1 cellular context compared by ENCODE assay signal in the genomic region with DNA sequence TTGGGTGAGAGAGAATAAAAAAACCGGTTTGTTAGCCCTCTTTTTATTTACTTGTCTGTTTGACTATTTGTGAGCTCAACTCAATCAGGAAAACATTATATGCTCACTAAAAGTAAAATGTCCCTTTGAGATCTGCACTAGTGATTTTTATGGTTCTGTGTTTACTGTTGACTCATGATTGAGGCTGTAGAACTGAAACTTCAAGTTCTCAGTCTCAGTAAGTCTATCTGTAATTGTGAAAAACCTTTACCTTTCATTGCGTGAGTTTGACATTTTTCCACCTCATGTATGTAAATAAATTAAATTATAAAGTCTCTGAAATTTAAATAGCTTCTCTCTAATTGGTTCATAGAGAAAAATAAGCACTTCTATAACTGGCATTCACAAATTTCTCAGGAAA.
TF ChIP-seq lines count a peak whose summit lies in the region.

No MANE protein-coding gene starts in this region.

TF ChIP-seq in GM12878, 131 proteins besides CTCF, POLR2A, EP300 and RAD21 (continued from another document):
- TF ChIP-seq MTA2 (IDR thresholded peaks at IDR 0.05; ENCODE audit: low read depth) (peak; percentile 40; the same call in 1 of the 2 replicates), POU2F2 (IDR thresholded peaks at IDR 0.05; ENCODE audit: borderline replicate concordance, low read depth, low read length) (no peak), FOS (IDR thresholded peaks at IDR 0.05; ENCODE audit: borderline replicate concordance, extremely low read depth, insufficient read length) (no peak), IKZF1 (conservative IDR thresholded peaks at IDR 0.05) (no peak), ZNF24 (IDR thresholded peaks at IDR 0.05) (0 out of 2 replicates have a peak, but pooled peaks have one; percentile 13), MEF2A (IDR thresholded peaks at IDR 0.05; ENCODE audit: insufficient read depth, low read depth, low read length) (no peak), DPF2 (IDR thresholded peaks at IDR 0.05) (no peak), CBX5 (IDR thresholded peaks at IDR 0.05; ENCODE audit: low read depth) (peak; percentile 53; the same call in 1 of the 2 replicates), GABPA (IDR thresholded peaks at IDR 0.05; ENCODE audit: low read depth) (0 out of 2 replicates have a peak, but pooled peaks have one; percentile 41), SP1 (IDR thresholded peaks at IDR 0.05; ENCODE audit: low read depth, low read length) (no peak), TCF7 (IDR thresholded peaks at IDR 0.05; ENCODE audit: borderline replicate concordance) (0 out of 2 replicates have a peak, but pooled peaks have one; percentile 28), NFIC (IDR thresholded peaks at IDR 0.05; ENCODE audit: low read depth, low read length) (peak; percentile 74; the same call in 1 of the 2 replicates), NR2F1 (conservative IDR thresholded peaks at IDR 0.05) (no peak), JUNB (IDR thresholded peaks at IDR 0.05) (peak; percentile 76), SREBF2 (IDR thresholded peaks at IDR 0.05; ENCODE audit: low read length) (no peak), SMAD5 (IDR thresholded peaks at IDR 0.05; ENCODE audit: low read depth) (no peak), SMARCA5 (IDR thresholded peaks at IDR 0.05) (no peak), BRCA1 (IDR thresholded peaks at IDR 0.05; ENCODE audit: low read depth, low read length) (no peak), ATF7 (IDR thresholded peaks at IDR 0.05; ENCODE audit: low read depth) (peak; percentile 46; the same call in 1 of the 2 replicates), SMAD1 (IDR thresholded peaks at IDR 0.05; ENCODE audit: low read depth, partially characterized antibody) (no peak)
- TF ChIP-seq, protein P1, sequence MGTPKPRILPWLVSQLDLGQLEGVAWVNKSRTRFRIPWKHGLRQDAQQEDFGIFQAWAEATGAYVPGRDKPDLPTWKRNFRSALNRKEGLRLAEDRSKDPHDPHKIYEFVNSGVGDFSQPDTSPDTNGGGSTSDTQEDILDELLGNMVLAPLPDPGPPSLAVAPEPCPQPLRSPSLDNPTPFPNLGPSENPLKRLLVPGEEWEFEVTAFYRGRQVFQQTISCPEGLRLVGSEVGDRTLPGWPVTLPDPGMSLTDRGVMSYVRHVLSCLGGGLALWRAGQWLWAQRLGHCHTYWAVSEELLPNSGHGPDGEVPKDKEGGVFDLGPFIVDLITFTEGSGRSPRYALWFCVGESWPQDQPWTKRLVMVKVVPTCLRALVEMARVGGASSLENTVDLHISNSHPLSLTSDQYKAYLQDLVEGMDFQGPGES (IDR thresholded peaks at IDR 0.05) = no peak
- TF ChIP-seq, protein P2, sequence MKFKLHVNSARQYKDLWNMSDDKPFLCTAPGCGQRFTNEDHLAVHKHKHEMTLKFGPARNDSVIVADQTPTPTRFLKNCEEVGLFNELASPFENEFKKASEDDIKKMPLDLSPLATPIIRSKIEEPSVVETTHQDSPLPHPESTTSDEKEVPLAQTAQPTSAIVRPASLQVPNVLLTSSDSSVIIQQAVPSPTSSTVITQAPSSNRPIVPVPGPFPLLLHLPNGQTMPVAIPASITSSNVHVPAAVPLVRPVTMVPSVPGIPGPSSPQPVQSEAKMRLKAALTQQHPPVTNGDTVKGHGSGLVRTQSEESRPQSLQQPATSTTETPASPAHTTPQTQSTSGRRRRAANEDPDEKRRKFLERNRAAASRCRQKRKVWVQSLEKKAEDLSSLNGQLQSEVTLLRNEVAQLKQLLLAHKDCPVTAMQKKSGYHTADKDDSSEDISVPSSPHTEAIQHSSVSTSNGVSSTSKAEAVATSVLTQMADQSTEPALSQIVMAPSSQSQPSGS (IDR thresholded peaks at IDR 0.05; ENCODE audit: low read length) = peak; percentile 72
- TF ChIP-seq, protein P3, sequence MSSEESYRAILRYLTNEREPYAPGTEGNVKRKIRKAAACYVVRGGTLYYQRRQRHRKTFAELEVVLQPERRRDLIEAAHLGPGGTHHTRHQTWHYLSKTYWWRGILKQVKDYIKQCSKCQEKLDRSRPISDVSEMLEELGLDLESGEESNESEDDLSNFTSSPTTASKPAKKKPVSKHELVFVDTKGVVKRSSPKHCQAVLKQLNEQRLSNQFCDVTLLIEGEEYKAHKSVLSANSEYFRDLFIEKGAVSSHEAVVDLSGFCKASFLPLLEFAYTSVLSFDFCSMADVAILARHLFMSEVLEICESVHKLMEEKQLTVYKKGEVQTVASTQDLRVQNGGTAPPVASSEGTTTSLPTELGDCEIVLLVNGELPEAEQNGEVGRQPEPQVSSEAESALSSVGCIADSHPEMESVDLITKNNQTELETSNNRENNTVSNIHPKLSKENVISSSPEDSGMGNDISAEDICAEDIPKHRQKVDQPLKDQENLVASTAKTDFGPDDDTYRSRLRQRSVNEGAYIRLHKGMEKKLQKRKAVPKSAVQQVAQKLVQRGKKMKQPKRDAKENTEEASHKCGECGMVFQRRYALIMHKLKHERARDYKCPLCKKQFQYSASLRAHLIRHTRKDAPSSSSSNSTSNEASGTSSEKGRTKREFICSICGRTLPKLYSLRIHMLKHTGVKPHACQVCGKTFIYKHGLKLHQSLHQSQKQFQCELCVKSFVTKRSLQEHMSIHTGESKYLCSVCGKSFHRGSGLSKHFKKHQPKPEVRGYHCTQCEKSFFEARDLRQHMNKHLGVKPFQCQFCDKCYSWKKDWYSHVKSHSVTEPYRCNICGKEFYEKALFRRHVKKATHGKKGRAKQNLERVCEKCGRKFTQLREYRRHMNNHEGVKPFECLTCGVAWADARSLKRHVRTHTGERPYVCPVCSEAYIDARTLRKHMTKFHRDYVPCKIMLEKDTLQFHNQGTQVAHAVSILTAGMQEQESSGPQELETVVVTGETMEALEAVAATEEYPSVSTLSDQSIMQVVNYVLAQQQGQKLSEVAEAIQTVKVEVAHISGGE (CRISPR knock-in tag; IDR thresholded peaks at IDR 0.05) = no peak
- TF ChIP-seq, protein P4, sequence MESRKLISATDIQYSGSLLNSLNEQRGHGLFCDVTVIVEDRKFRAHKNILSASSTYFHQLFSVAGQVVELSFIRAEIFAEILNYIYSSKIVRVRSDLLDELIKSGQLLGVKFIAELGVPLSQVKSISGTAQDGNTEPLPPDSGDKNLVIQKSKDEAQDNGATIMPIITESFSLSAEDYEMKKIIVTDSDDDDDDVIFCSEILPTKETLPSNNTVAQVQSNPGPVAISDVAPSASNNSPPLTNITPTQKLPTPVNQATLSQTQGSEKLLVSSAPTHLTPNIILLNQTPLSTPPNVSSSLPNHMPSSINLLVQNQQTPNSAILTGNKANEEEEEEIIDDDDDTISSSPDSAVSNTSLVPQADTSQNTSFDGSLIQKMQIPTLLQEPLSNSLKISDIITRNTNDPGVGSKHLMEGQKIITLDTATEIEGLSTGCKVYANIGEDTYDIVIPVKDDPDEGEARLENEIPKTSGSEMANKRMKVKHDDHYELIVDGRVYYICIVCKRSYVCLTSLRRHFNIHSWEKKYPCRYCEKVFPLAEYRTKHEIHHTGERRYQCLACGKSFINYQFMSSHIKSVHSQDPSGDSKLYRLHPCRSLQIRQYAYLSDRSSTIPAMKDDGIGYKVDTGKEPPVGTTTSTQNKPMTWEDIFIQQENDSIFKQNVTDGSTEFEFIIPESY (IDR thresholded peaks at IDR 0.05) = no peak
